ENCODE assay signal across 1 cellular context in genomic region chr17:28317965-28318758, GRCh38.
TF ChIP-seq lines count a peak whose summit lies in the region.

No MANE protein-coding gene starts in this region.

TF ChIP-seq in HepG2, 621 proteins besides CTCF, POLR2A, EP300 and RAD21 (continued from another document):
- TF ChIP-seq GABPA (IDR thresholded peaks at IDR 0.05; ENCODE audit: low read depth, low read length) (no peak), GABPA (CRISPR knock-in tag; IDR thresholded peaks at IDR 0.05; ENCODE audit: low read depth) (no peak), SALL1 (CRISPR knock-in tag; IDR thresholded peaks at IDR 0.05) (peak; percentile 39), ZNF225 (CRISPR knock-in tag; IDR thresholded peaks at IDR 0.05) (peak; percentile 62), ZMAT5 (CRISPR knock-in tag; IDR thresholded peaks at IDR 0.05; ENCODE audit: borderline replicate concordance, low read depth) (0 out of 2 replicates have a peak, but pooled peaks have one; percentile 5), ZNF274 (CRISPR knock-in tag; IDR thresholded peaks at IDR 0.05) (0 out of 2 replicates have a peak, but pooled peaks have one; percentile 41), ZNF746 (CRISPR knock-in tag; IDR thresholded peaks at IDR 0.05) (0 out of 2 replicates have a peak, but pooled peaks have one; percentile 8), JUNB (CRISPR knock-in tag; IDR thresholded peaks at IDR 0.05; ENCODE audit: borderline replicate concordance) (0 out of 2 replicates have a peak, but pooled peaks have one; percentile 34), HMGXB4 (CRISPR knock-in tag; IDR thresholded peaks at IDR 0.05; ENCODE audit: borderline replicate concordance in 1 of 2, low read depth in 1 of 2) (peak in 1 of 2 experiments; percentile 28; a peak in 1 of 4 replicates), IRX3 (CRISPR knock-in tag; IDR thresholded peaks at IDR 0.05; ENCODE audit: borderline replicate concordance, low read depth) (0 out of 2 replicates have a peak, but pooled peaks have one; percentile 12), ZNF687 (CRISPR knock-in tag; IDR thresholded peaks at IDR 0.05) (peak; percentile 65; the same call in 1 of the 2 replicates), ZNF776 (CRISPR knock-in tag; IDR thresholded peaks at IDR 0.05) (0 out of 2 replicates have a peak, but pooled peaks have one; percentile 11), IKZF1 (IDR thresholded peaks at IDR 0.05) (no peak), FOXC1 (CRISPR knock-in tag; IDR thresholded peaks at IDR 0.05; ENCODE audit: borderline replicate concordance) (0 out of 2 replicates have a peak, but pooled peaks have one; percentile 33), ZNF30 (CRISPR knock-in tag; IDR thresholded peaks at IDR 0.05) (0 out of 2 replicates have a peak, but pooled peaks have one; percentile 89), TBP (CRISPR knock-in tag; IDR thresholded peaks at IDR 0.05) (no peak)
